ENCODE assay signal across 9 cellular contexts in genomic region chr1:157073944-157074685, GRCh38. TPM values are rescaled to one million over a fixed set of nuclear protein-coding genes. Genes with fewer than 3 reads are reported as not detected.
DNase-seq lines count a peak whose midpoint lies in the region; FAIRE-seq and TF ChIP-seq lines count a peak whose summit lies in the region.
"Had no signal": no experiment of that assay in that cellular context is flagged by ENCODE, and none has a peak within 500 bp of the region (broad histone marks: within the 10 kb centered on the region; RNA-seq: fewer than 3 reads in every experiment).

No MANE protein-coding gene starts in this region.

- no peaks in the 10 kb centered on the region for H3K4me1 ChIP-seq in testis

- intact Hi-C loops in testis (cut with DNase I; ENCODE audit: low total_unique reads): no loop called here

- H3K9me3 Mint-ChIP-seq in endothelial cell (ENCODE audit: unreplicated experiment): no peaks in the 10 kb centered on the region

- 7 to 17% methylated on average over 4 to 35 of the region's 35 CpGs for WGBS in testis, 2 donors

- H3K4me3 ChIP-seq in testis: peak overlapping the region; percentile 9 to 36

- H3K4me1 Mint-ChIP-seq in endothelial cell (ENCODE audit: unreplicated experiment): no peaks in the 10 kb centered on the region

- no peaks in the 10 kb centered on the region for H3K36me3 ChIP-seq in testis (ENCODE audit: low read depth, missing control alignments)

- H3K27me3 Mint-ChIP-seq in endothelial cell (ENCODE audit: unreplicated experiment): no peaks in the 10 kb centered on the region

- H3K27ac Mint-ChIP-seq in endothelial cell (ENCODE audit: unreplicated experiment): no peak overlapping the region

- TF ChIP-seq CTCF in endothelial cell (IDR thresholded peaks at IDR 0.05; ENCODE audit: unreplicated experiment): peak; percentile 33
- TF ChIP-seq CTCF in testis (IDR thresholded peaks at IDR 0.05): peak; percentile 38 to 62 (median 40)

- H3K9me3 ChIP-seq in testis: no peaks in the 10 kb centered on the region

- DNase-seq in GM04504 (ENCODE audit: low read depth): peak; percentile 18
- peak; percentile 36 for DNase-seq in MV-4-11 (lab: John Stamatoyannopoulos, UW)
- peak; percentile 73 for DNase-seq in endothelial cell (ENCODE audit: low spot score)
- DNase-seq in medulla oblongata (ENCODE audit: extremely low spot score): peak; percentile 68
- peak; percentile 88 for DNase-seq in testis
- no peak for DNase-seq in activated gamma-delta T cell treated with Interleukin-2 at 50 U/mL for 16 hours
- no peak for DNase-seq in effector CD4-positive, alpha-beta T cell

- FAIRE-seq in TTC549 (lab: Jason Lieb, UNC): peak; percentile 73

- H3K4me3 Mint-ChIP-seq in endothelial cell (ENCODE audit: unreplicated experiment): no peak overlapping the region

- no peaks in the 10 kb centered on the region for H3K27me3 ChIP-seq in testis

- no peak for TF ChIP-seq POLR2A in testis (IDR thresholded peaks at IDR 0.05)

- H3K27ac ChIP-seq in testis: no peak overlapping the region

- no peaks in the 10 kb centered on the region for H3K36me3 Mint-ChIP-seq in endothelial cell (ENCODE audit: low read depth, unreplicated experiment)

RNA-seq across cellular contexts. Expression of gene ETV3L, which starts 25.5 kb away (rescaled TPM):
- total RNA-seq in endothelial cell (ENCODE audit: unreplicated experiment) (not detected), testis (under 1 TPM in 1 of 2 donors, not detected in 1; 0.16 TPM)
- polyA plus RNA-seq in testis (ENCODE audit: insufficient read depth, low read depth, low replicate concordance): not detected
- total RNA-seq: activated CD8-positive, alpha-beta memory T cell treated with anti-CD3 and anti-CD28 coated beads for 36 hours had no signal

RNA-seq across cellular contexts. Expression of gene ARHGEF11, which starts 28.6 kb away (rescaled TPM):
- total RNA-seq in endothelial cell (ENCODE audit: unreplicated experiment) (48.4 TPM), testis (100 to 1,000 TPM; 113 to 120 TPM)
- polyA plus RNA-seq in testis (ENCODE audit: insufficient read depth, low read depth, low replicate concordance): 69.2 TPM

Comparison
In these comparisons a context has a peak if more than half of its experiments do, and no peak if none do; other contexts are left out.
1. DNase-seq: peak in GM04504 (single experiment), MV-4-11 (single experiment), endothelial cell (single experiment), medulla oblongata (single experiment) and testis (single experiment); none in activated gamma-delta T cell treated with Interleukin-2 at 50 U/mL for 16 hours (single experiment) and effector CD4-positive, alpha-beta T cell (single experiment).